Comparison of ENCODE assay signal across 1 cellular context in genomic region chr16:424623-425081, GRCh38.
TF ChIP-seq lines count a peak whose summit lies in the region.

No MANE protein-coding gene starts in this region.

TF ChIP-seq in A549, 52 proteins besides CTCF, POLR2A, EP300 and RAD21:
- TF ChIP-seq E2F6 (IDR thresholded peaks at IDR 0.05; ENCODE audit: borderline replicate concordance, low read depth) (no peak), PHF8 (IDR thresholded peaks at IDR 0.05; ENCODE audit: borderline replicate concordance, low read depth) (no peak), RARB (CRISPR knock-in tag; IDR thresholded peaks at IDR 0.05) (no peak), FOSL2 (IDR thresholded peaks at IDR 0.05) (no peak), FOSL2 (CRISPR knock-in tag; IDR thresholded peaks at IDR 0.05) (no peak), NFE2L2 (conservative IDR thresholded peaks at IDR 0.05; ENCODE audit: low read length) (no peak), MAFK (IDR thresholded peaks at IDR 0.05; ENCODE audit: partially characterized antibody) (no peak), SREBF2 (IDR thresholded peaks at IDR 0.05) (no peak), CBX8 (IDR thresholded peaks at IDR 0.05) (no peak), FOXS1 (CRISPR knock-in tag; IDR thresholded peaks at IDR 0.05) (no peak), RCOR1 (IDR thresholded peaks at IDR 0.05; ENCODE audit: low read depth, low read length) (no peak), RFX5 (IDR thresholded peaks at IDR 0.05) (no peak), MAZ (IDR thresholded peaks at IDR 0.05; ENCODE audit: borderline replicate concordance, low read depth, low read length) (no peak)
